ENCODE assay signal across 9 cellular contexts in the genomic region with DNA sequence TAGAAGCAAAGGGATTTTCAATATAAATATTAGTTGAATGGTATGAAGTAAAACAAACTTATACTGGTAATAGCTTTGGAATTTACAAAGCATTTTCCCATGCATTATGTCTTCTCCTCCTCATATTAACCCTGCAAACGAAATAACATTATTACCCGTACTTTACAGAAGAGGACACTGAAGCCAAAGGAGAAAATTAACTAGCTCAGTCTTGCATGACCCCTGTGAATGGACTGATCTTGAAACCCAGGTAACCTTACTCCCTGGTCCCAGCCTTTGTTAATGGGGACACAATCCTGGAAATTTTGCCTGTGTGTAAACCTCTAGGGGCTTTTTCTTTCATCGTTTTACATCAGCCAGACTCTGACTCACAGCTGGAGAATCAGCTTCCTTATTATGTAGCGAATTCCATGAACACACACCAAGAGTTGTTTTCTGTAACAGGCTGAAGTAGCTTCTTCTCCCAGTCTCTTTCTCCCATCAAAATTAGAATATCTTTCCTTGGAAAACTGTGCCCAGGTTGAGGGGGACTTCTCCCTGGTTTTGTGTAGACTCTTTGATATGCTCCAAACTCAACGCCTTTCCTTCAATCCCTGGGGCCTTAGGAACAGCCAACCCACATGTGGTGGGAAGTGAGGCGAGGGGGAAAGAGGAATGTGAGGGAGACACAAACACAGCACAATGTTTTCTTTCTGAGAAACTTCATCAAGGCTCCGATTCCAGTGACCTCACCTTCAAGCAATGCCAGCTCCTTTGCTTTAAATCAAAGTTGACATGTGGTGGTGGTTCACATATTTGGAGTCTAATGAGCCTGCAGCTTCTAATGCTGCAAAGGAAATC.
DNase-seq lines count a peak whose midpoint lies in the region; ATAC-seq and TF ChIP-seq lines count a peak whose summit lies in the region.
"Had no signal": no experiment of that assay in that cellular context is flagged by ENCODE, and none has a peak within 500 bp of the region (broad histone marks: within the 10 kb centered on the region; RNA-seq: fewer than 3 reads in every experiment).

No MANE protein-coding gene starts in this region.

- no peaks in the 10 kb centered on the region for H3K27me3 ChIP-seq in PC-9 (ENCODE audit: insufficient read depth, low read depth)

- TF ChIP-seq CTCF in PC-9 (conservative IDR thresholded peaks at IDR 0.05), result no peak
- no peak for TF ChIP-seq CTCF in epithelial cell of proximal tubule (conservative IDR thresholded peaks at IDR 0.05; ENCODE audit: low read depth, low read length)
- no peak for TF ChIP-seq CTCF in omental fat pad (IDR thresholded peaks at IDR 0.05)

- H3K9me3 ChIP-seq in PC-9 (ENCODE audit: insufficient read depth, low read depth), result no peaks in the 10 kb centered on the region; the same call in 1 of the 2 replicates

- peaks cover 46% of the 10 kb centered on the region for H3K4me1 ChIP-seq in PC-9 (replicated peaks; ENCODE audit: insufficient read depth)

- no peaks in the 10 kb centered on the region for H3K9me2 ChIP-seq in PC-9 (ENCODE audit: insufficient read depth)

- H3F3A ChIP-seq in PC-9 (ENCODE audit: insufficient read depth, low read depth), result peaks cover 26% of the 10 kb centered on the region

- peak overlapping the region; percentile 68 for H3K4me2 ChIP-seq in PC-9

- H3K4me3 ChIP-seq in PC-9, result no peak overlapping the region; the same call in 1 of the 2 replicates
- H3K4me3 ChIP-seq in epithelial cell of proximal tubule (ENCODE audit: low read depth, low read length), result no peak overlapping the region

- peak overlapping the region; percentile 53; the same call in 1 of the 2 replicates for H2AFZ ChIP-seq in PC-9

- ATAC-seq in omental fat pad (ENCODE audit: low FRiP score) (peak; percentile 86), GM19463 (IDR thresholded peaks at IDR 0.05; ENCODE audit: unreplicated experiment) (no peak), HG02610 (IDR thresholded peaks at IDR 0.05; ENCODE audit: unreplicated experiment) (no peak)

- CTCF ChIA-PET in PC-9 (lab: Charles Lee), result interaction anchor here (0.9 to 1.3 kb wide), 3 partner anchors 77 to 82 kb away, joined by 3 to 6 read pairs (median 3); no protein-coding TSS in a partner anchor
- CTCF ChIA-PET in HEK293T (lab: Yijun Ruan, JAX), result interaction anchor here (0.6 kb wide), 1 partner anchor 229 kb away, joined by 3 read pairs; no protein-coding TSS in a partner anchor

- no peaks in the 10 kb centered on the region for H3K79me2 ChIP-seq in PC-9 (ENCODE audit: low read depth)

- POLR2A ChIA-PET in PC-9 (lab: Charles Lee; ENCODE audit: unreplicated experiment) (interaction anchor here (0.5 to 1.6 kb wide), 8 partner anchors 32 to 210 kb away, joined by 3 to 19 read pairs (median 4); no protein-coding TSS in a partner anchor), HEK293T (lab: Yijun Ruan, JAX) (no interaction called here)

- no peaks in the 10 kb centered on the region for H3K36me3 ChIP-seq in PC-9 (ENCODE audit: low read depth)

- DNase-seq in Caki2 (ENCODE audit: low read depth) (peak; percentile 97), PC-9 (peak; percentile 69 to 87), epithelial cell of proximal tubule (ENCODE audit: low read depth) (peak; percentile 99), omental fat pad (ENCODE audit: low spot score) (no peak), KBM-7 (no peak), HEK293T (ENCODE audit: extremely low spot score) (no peak)
- DNase-seq: activated CD4-positive, alpha-beta memory T cell treated with anti-CD3 and anti-CD28 coated beads for 36 hours had no signal

- H4K20me1 ChIP-seq in PC-9 (ENCODE audit: insufficient read depth), result no peaks in the 10 kb centered on the region

- intact Hi-C loops in PC-9 (cut with micrococcal nuclease; ENCODE audit: unreplicated experiment), result loop anchor here (1.0 to 10.0 kb wide), 9 partner anchors 32 to 902 kb away; no protein-coding TSS in a partner anchor

- in situ Hi-C loops in Caki2 (cut with HindIII; ENCODE audit: low pct_unique_long_range_greater_than_20kb, low sequenced_read_pairs) (no loop called here), KBM-7 (cut with MboI; ENCODE audit: low pct_unique_long_range_greater_than_20kb, low sequenced_read_pairs) (no loop called here)

- TSS peak; percentile 93 for BruUV-seq in PC-9 (replicated peaks; lab: Mats Ljungman, UMichigan)

- H3K27ac ChIP-seq in PC-9, result peak overlapping the region; percentile 100

TF ChIP-seq in HEK293T, 16 proteins besides CTCF, POLR2A, EP300 and RAD21:
- no peak for TF ChIP-seq ARNT (IDR thresholded peaks at IDR 0.05)
- TF ChIP-seq FOXK2 (IDR thresholded peaks at IDR 0.05), result no peak
- TF ChIP-seq BHLHE40 (IDR thresholded peaks at IDR 0.05; ENCODE audit: borderline replicate concordance), result no peak
- TF ChIP-seq, protein P1, sequence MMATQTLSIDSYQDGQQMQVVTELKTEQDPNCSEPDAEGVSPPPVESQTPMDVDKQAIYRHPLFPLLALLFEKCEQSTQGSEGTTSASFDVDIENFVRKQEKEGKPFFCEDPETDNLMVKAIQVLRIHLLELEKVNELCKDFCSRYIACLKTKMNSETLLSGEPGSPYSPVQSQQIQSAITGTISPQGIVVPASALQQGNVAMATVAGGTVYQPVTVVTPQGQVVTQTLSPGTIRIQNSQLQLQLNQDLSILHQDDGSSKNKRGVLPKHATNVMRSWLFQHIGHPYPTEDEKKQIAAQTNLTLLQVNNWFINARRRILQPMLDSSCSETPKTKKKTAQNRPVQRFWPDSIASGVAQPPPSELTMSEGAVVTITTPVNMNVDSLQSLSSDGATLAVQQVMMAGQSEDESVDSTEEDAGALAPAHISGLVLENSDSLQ (IDR thresholded peaks at IDR 0.05), result no peak
- no peak for TF ChIP-seq L3MBTL2 (conservative IDR thresholded peaks at IDR 0.05)
- TF ChIP-seq TARDBP (IDR thresholded peaks at IDR 0.05), result no peak
- no peak for TF ChIP-seq NFRKB (IDR thresholded peaks at IDR 0.05)

Comparison
In these comparisons a context has a peak if more than half of its experiments do, and no peak if none do; other contexts are left out.
1. DNase-seq: peak in Caki2 (single experiment), PC-9 (2 of 2) and epithelial cell of proximal tubule (single experiment); none in omental fat pad (single experiment), KBM-7 (single experiment) and HEK293T (single experiment).